ENCODE assay signal across 17 cellular contexts in genomic region chr5:34775886-34776285, GRCh38.
DNase-seq lines count a peak whose midpoint lies in the region; TF ChIP-seq lines count a peak whose summit lies in the region.
"Had no signal": no experiment of that assay in that cellular context is flagged by ENCODE, and none has a peak within 500 bp of the region (broad histone marks: within the 10 kb centered on the region; RNA-seq: fewer than 3 reads in every experiment).

No MANE protein-coding gene starts in this region.

- peaks cover 24% of the 10 kb centered on the region for H3K4me1 Mint-ChIP-seq in osteocyte (ENCODE audit: unreplicated experiment)
- H3K4me1 Mint-ChIP-seq in CD14-positive monocyte = peaks cover 11% of the 10 kb centered on the region
- H3K4me1 Mint-ChIP-seq: CD4-positive, alpha-beta memory T cell; H9 had no signal

- H3K4me3 Mint-ChIP-seq in osteocyte (ENCODE audit: unreplicated experiment) (no peak overlapping the region), CD14-positive monocyte (no peak overlapping the region)
- H3K4me3 Mint-ChIP-seq: CD4-positive, alpha-beta memory T cell; H9; IgD-negative memory B cell had no signal

- H3K27ac Mint-ChIP-seq in osteocyte (ENCODE audit: unreplicated experiment) (no peak overlapping the region), CD14-positive monocyte (no peak overlapping the region)
- H3K27ac Mint-ChIP-seq: CD4-positive, alpha-beta memory T cell; H9; IgD-negative memory B cell had no signal

- intact Hi-C loops in dorsolateral prefrontal cortex (cut with DNase I) (loop anchor here in 1 of 2 donors (1.0 kb wide), 1 partner anchor 26 kb away; no protein-coding TSS in a partner anchor), CD14-positive monocyte (cut with micrococcal nuclease) (no loop called here)

- H3K27me3 ChIP-seq in dorsolateral prefrontal cortex = no peaks in the 10 kb centered on the region

- H3K36me3 Mint-ChIP-seq in osteocyte (ENCODE audit: unreplicated experiment) = peaks cover 18% of the 10 kb centered on the region
- no peaks in the 10 kb centered on the region for H3K36me3 Mint-ChIP-seq in CD14-positive monocyte
- H3K36me3 Mint-ChIP-seq: IgD-negative memory B cell had no signal

- TF ChIP-seq CTCF in dorsolateral prefrontal cortex (IDR thresholded peaks at IDR 0.05 in 54 of 56, conservative IDR thresholded peaks at IDR 0.05 in 2 of 56; ENCODE audit: low read depth in 1 of 56, partially characterized antibody in 56 of 56) = no peak
- no peak for TF ChIP-seq CTCF in foreskin fibroblast (IDR thresholded peaks at IDR 0.05; ENCODE audit: low read depth, low read length)
- TF ChIP-seq CTCF in osteocyte (IDR thresholded peaks at IDR 0.05) = no peak
- TF ChIP-seq CTCF in CD14-positive monocyte (IDR thresholded peaks at IDR 0.05) = no peak

- H3K27ac ChIP-seq in dorsolateral prefrontal cortex (peak overlapping the region in 43 of 59 donors; percentile 4 to 87 (median 70)), temporal lobe (ENCODE audit: low read depth, low read length) (peak overlapping the region; percentile 17)
- H3K27ac ChIP-seq: C4-2B had no signal

- DNase-seq in dorsolateral prefrontal cortex = no peak
- peak; percentile 25 for DNase-seq in inferior parietal cortex (ENCODE audit: extremely low spot score)
- DNase-seq in pons (ENCODE audit: low spot score) = peak; percentile 90
- no peak for DNase-seq in foreskin fibroblast
- no peak for DNase-seq in osteocyte (ENCODE audit: extremely low spot score, unreplicated experiment)
- DNase-seq in CD14-positive monocyte (ENCODE audit: low spot score) = no peak
- no peak for DNase-seq in activated effector memory CD4-positive, alpha-beta T cell treated with Interleukin-2 at 50 U/mL for 16 hours
- DNase-seq: ACHN; CD4-positive, alpha-beta memory T cell; DND-41; EL; GOT3; H9 had no signal

- no peak overlapping the region for H3K4me3 ChIP-seq in dorsolateral prefrontal cortex
- no peak overlapping the region for H3K4me3 ChIP-seq in foreskin fibroblast (ENCODE audit: low read depth in 1 of 2, low read length in 2 of 2)
- H3K4me3 ChIP-seq: GM12878 had no signal

- H3K27me3 Mint-ChIP-seq in osteocyte (ENCODE audit: unreplicated experiment) (no peaks in the 10 kb centered on the region), CD14-positive monocyte (ENCODE audit: low read depth in 3 of 3) (peaks cover 0 to 3% (median 0%) of the 10 kb centered on the region in 3 donors)

- peaks cover 11% of the 10 kb centered on the region for H3K9me3 Mint-ChIP-seq in osteocyte (ENCODE audit: unreplicated experiment)
- peaks cover 0 to 20% (median 6%) of the 10 kb centered on the region in 7 donors for H3K9me3 Mint-ChIP-seq in CD14-positive monocyte

Comparison
In these comparisons a context has a peak if more than half of its experiments do, and no peak if none do; other contexts are left out.
1. DNase-seq: peak in inferior parietal cortex (single experiment) and pons (single experiment); none in dorsolateral prefrontal cortex (0 of 10), foreskin fibroblast (0 of 2), osteocyte (single experiment), CD14-positive monocyte (single experiment) and activated effector memory CD4-positive, alpha-beta T cell treated with Interleukin-2 at 50 U/mL for 16 hours (single experiment).